ENCODE assay signal across 6 cellular contexts in genomic region chr6:57521085-57521484, GRCh38.
DNase-seq lines count a peak whose midpoint lies in the region; ATAC-seq, FAIRE-seq and TF ChIP-seq lines count a peak whose summit lies in the region.
"Not testable (repeated sequence)": the region's sequence is repeated elsewhere in the genome, so short reads cannot be mapped to it uniquely, and the experiment has no call there.

No MANE protein-coding gene starts in this region.

- not testable (repeated sequence) for H3K27ac ChIP-seq in DND-41 (ENCODE audit: low read length); endothelial cell of umbilical vein (ENCODE audit: insufficient read depth, low read depth, low read length)

- H3K79me2 ChIP-seq in DND-41 (ENCODE audit: insufficient read depth, low read length); endothelial cell of umbilical vein (ENCODE audit: control insufficient read depth, insufficient read depth, low read length): not testable (repeated sequence)

- not testable (repeated sequence) for H4K20me1 ChIP-seq in DND-41 (ENCODE audit: insufficient read depth, low read length); endothelial cell of umbilical vein (replicated peaks; ENCODE audit: control insufficient read depth, extremely low read depth, insufficient read depth, low read length)

- CTCF ChIA-PET in endothelial cell of umbilical vein (lab: Charles Lee) = interaction anchor here (0.7 kb wide), 1 partner anchor 618 kb away, joined by 3 read pairs; no protein-coding TSS in a partner anchor

- not testable (repeated sequence) for H3K27me3 ChIP-seq in DND-41 (ENCODE audit: insufficient read depth, low read length, poor library complexity); endothelial cell of umbilical vein (ENCODE audit: control insufficient read depth in 2 of 2, insufficient read depth in 2 of 2, low read length in 2 of 2)

- DNase-seq in DND-41 (peak; percentile 10), KBM-7 (peak; percentile 16), NCI-H69 (lab: John Stamatoyannopoulos, UW) (peak; percentile 8), dermis blood vessel endothelial cell (peak; percentile 5), endothelial cell of umbilical vein (ENCODE audit: low read depth, low spot score) (peak; percentile 2)
- DNase-seq in H54 (ENCODE audit: insufficient read length, low spot score) = not testable (repeated sequence)

- in situ Hi-C loops in KBM-7 (cut with MboI; ENCODE audit: low pct_unique_long_range_greater_than_20kb, low sequenced_read_pairs) = not testable (repeated sequence)

- not testable (repeated sequence) for TF ChIP-seq POLR2A in H54 (IDR thresholded peaks at IDR 0.05; ENCODE audit: low read depth, low read length); endothelial cell of umbilical vein (IDR thresholded peaks at IDR 0.05; ENCODE audit: low read depth, low read length)

- peak; percentile 91 for ATAC-seq in DND-41 (ENCODE audit: insufficient read depth, low read depth)

- TF ChIP-seq CTCF in DND-41 (IDR thresholded peaks at IDR 0.05; ENCODE audit: borderline replicate concordance, extremely low read depth, low read length, poor library complexity, severe bottlenecking); endothelial cell of umbilical vein (IDR thresholded peaks at IDR 0.05; ENCODE audit: extremely low read depth in 1 of 2, insufficient read depth in 1 of 2, low read depth in 1 of 2, low read length in 2 of 2): not testable (repeated sequence)

- BruUV-seq in endothelial cell of umbilical vein (replicated peaks; lab: Mats Ljungman, UMichigan) = not testable (repeated sequence)

- not testable (repeated sequence) for H3K4me2 ChIP-seq in DND-41 (ENCODE audit: insufficient read depth, low read length); endothelial cell of umbilical vein (ENCODE audit: insufficient read depth, low read length)

- H3K9me3 ChIP-seq in DND-41 (ENCODE audit: insufficient read depth, low read length, severe bottlenecking); endothelial cell of umbilical vein (replicated peaks; ENCODE audit: control insufficient read depth, insufficient read depth, low read length): not testable (repeated sequence)

- POLR2A ChIA-PET in endothelial cell of umbilical vein (lab: Charles Lee) = not testable (repeated sequence)

- H3K9ac ChIP-seq in DND-41 (ENCODE audit: low read depth, low read length); endothelial cell of umbilical vein (replicated peaks; ENCODE audit: extremely low read depth, insufficient read depth, low read length): not testable (repeated sequence)

- dilution Hi-C loops in endothelial cell of umbilical vein (cut with MboI; ENCODE audit: extremely low pct_ligation_motif_present, low sequenced_read_pairs) = not testable (repeated sequence)

- intact Hi-C loops in endothelial cell of umbilical vein (cut with micrococcal nuclease) = not testable (repeated sequence)

- H3K9me1 ChIP-seq in endothelial cell of umbilical vein (replicated peaks; ENCODE audit: control insufficient read depth, extremely low read depth, insufficient read depth, low read length) = not testable (repeated sequence)

- not testable (repeated sequence) for H3K4me1 ChIP-seq in DND-41 (ENCODE audit: insufficient read depth, low read length); endothelial cell of umbilical vein (ENCODE audit: control insufficient read depth, extremely low read depth, insufficient read depth, low read length)

- peak; percentile 66 for FAIRE-seq in H54 (lab: Jason Lieb, UNC)
- not testable (repeated sequence) for FAIRE-seq in endothelial cell of umbilical vein (lab: Jason Lieb, UNC)

- not testable (repeated sequence) for H3K4me3 ChIP-seq in DND-41 (ENCODE audit: low read depth in 1 of 2, low read length in 2 of 2); endothelial cell of umbilical vein (replicated peaks in 1 of 3; ENCODE audit: insufficient read depth in 1 of 3, low read depth in 1 of 3, low read length in 3 of 3)

- not testable (repeated sequence) for H2AFZ ChIP-seq in DND-41 (ENCODE audit: low read depth, low read length); endothelial cell of umbilical vein (ENCODE audit: low read depth, low read length)

- not testable (repeated sequence) for H3K36me3 ChIP-seq in DND-41 (ENCODE audit: insufficient read depth, low read length); endothelial cell of umbilical vein (ENCODE audit: control insufficient read depth in 2 of 2, extremely low read depth in 1 of 2, insufficient read depth in 2 of 2, low read length in 2 of 2)
